Comparison of ENCODE assay signal across 1 cellular context in the genomic region with DNA sequence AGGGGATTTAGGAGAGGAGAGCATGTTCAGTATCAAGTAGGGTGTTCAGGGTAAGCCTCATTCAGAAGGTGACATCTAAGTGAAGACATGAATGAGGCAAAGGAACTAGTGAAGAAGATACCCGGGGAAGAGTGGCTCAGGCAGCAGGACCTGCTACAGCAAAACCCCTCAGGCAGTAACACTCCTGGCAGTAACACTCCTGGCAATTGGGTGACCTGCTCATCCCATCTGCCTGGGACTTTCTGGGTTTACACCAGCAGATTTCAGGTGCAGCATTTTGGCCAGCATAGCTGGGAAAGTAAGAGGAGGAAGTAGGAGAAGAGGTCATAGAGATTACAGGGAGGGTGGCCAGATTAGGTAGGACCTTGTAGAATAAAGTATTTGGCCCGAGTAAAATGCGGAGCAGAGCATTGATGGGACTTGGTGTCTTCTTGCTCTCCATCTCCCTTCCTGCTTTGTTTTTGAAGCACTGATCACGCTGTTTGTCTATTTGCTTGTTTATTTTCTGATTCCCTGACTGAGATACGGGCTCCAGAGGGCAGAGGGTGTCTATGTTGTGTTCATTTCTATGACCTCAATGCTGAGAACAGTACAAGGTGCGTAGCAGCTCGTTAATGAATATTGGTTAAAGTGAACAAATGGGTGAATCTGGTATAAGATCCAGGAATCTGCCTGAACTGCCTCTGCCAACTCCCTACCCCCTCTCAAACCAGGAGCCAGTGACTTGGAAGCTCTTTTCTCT.
A peak's percentile ranks its signal among the peaks of the same experiment; 100 is the strongest.
TF ChIP-seq lines count a peak whose summit lies in the region.

No MANE protein-coding gene starts in this region.

TF ChIP-seq in liver, 16 proteins besides CTCF, POLR2A, EP300 and RAD21 (continued from another document):
- TF ChIP-seq RXRA (IDR thresholded peaks at IDR 0.05), result peak; percentile 68 to 78
- TF ChIP-seq, protein P1, sequence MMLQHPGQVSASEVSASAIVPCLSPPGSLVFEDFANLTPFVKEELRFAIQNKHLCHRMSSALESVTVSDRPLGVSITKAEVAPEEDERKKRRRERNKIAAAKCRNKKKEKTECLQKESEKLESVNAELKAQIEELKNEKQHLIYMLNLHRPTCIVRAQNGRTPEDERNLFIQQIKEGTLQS (IDR thresholded peaks at IDR 0.05), result no peak
